In the genomic region with DNA sequence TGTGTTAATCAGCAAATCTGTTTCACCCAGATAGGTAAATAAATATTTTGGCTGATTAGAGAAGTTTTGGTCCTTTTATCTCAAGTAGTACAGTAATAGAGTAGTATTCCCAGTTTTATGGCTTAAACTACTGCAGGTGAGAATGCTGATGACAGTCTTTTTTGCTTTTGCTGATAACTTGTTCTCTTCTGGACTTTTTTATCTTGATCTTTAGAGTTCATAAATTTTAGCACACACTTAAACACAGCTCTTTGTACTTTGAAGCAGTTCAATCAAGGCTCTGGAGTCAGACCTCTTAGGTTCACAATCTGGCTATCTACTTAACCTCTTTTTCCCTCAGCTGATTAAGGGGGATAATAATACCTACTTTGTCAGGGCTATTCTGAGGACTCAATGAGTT, we compare ENCODE assay signal across 1 cellular context.
TF ChIP-seq lines count a peak whose summit lies in the region.

No MANE protein-coding gene starts in this region.

TF ChIP-seq in GM23338, 12 proteins besides CTCF, POLR2A, EP300 and RAD21 (continued from another document):
- TF ChIP-seq, protein P1, sequence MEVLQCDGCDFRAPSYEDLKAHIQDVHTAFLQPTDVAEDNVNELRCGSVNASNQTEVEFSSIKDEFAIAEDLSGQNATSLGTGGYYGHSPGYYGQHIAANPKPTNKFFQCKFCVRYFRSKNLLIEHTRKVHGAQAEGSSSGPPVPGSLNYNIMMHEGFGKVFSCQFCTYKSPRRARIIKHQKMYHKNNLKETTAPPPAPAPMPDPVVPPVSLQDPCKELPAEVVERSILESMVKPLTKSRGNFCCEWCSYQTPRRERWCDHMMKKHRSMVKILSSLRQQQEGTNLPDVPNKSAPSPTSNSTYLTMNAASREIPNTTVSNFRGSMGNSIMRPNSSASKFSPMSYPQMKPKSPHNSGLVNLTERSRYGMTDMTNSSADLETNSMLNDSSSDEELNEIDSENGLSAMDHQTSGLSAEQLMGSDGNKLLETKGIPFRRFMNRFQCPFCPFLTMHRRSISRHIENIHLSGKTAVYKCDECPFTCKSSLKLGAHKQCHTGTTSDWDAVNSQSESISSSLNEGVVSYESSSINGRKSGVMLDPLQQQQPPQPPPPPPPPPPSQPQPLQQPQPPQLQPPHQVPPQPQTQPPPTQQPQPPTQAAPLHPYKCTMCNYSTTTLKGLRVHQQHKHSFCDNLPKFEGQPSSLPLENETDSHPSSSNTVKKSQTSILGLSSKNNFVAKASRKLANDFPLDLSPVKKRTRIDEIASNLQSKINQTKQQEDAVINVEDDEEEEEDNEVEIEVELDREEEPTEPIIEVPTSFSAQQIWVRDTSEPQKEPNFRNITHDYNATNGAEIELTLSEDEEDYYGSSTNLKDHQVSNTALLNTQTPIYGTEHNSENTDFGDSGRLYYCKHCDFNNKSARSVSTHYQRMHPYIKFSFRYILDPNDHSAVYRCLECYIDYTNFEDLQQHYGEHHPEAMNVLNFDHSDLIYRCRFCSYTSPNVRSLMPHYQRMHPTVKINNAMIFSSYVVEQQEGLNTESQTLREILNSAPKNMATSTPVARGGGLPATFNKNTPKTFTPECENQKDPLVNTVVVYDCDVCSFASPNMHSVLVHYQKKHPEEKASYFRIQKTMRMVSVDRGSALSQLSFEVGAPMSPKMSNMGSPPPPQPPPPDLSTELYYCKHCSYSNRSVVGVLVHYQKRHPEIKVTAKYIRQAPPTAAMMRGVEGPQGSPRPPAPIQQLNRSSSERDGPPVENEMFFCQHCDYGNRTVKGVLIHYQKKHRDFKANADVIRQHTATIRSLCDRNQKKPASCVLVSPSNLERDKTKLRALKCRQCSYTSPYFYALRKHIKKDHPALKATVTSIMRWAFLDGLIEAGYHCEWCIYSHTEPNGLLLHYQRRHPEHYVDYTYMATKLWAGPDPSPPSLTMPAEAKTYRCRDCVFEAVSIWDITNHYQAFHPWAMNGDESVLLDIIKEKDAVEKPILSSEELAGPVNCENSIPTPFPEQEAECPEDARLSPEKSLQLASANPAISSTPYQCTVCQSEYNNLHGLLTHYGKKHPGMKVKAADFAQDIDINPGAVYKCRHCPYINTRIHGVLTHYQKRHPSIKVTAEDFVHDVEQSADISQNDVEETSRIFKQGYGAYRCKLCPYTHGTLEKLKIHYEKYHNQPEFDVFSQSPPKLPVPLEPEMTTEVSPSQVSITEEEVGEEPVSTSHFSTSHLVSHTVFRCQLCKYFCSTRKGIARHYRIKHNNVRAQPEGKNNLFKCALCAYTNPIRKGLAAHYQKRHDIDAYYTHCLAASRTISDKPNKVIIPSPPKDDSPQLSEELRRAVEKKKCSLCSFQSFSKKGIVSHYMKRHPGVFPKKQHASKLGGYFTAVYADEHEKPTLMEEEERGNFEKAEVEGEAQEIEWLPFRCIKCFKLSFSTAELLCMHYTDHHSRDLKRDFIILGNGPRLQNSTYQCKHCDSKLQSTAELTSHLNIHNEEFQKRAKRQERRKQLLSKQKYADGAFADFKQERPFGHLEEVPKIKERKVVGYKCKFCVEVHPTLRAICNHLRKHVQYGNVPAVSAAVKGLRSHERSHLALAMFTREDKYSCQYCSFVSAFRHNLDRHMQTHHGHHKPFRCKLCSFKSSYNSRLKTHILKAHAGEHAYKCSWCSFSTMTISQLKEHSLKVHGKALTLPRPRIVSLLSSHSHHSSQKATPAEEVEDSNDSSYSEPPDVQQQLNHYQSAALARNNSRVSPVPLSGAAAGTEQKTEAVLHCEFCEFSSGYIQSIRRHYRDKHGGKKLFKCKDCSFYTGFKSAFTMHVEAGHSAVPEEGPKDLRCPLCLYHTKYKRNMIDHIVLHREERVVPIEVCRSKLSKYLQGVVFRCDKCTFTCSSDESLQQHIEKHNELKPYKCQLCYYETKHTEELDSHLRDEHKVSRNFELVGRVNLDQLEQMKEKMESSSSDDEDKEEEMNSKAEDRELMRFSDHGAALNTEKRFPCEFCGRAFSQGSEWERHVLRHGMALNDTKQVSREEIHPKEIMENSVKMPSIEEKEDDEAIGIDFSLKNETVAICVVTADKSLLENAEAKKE (CRISPR knock-in tag; IDR thresholded peaks at IDR 0.05): no peak
